Comparison of ENCODE assay signal across 18 cellular contexts in the genomic region with DNA sequence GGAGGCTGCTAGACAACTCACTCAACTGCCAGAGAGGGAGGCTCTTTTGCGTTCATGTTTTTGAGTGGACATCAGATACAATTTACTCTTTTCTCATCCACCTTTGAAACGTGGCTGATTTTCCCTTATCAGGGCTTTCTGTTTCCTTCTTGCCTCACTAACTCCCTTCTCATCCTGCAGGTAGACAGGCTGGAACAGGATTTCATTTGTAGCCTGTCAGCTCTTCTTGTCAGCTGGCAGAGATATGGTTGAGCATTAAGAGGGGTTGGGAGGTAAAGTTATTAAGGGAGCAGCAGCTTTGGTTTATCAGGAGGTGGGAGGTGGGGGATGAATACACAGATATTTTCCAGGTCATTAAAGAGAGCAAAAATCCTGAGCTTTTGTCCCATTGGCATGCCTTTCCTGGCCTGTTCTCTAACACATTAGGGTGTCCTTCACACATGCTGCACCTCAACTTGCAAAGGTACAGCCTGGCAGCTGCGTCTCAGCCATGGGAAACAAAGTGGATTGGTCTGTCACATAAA.
DNase-seq lines count a peak whose midpoint lies in the region; ATAC-seq, FAIRE-seq and TF ChIP-seq lines count a peak whose summit lies in the region.
"Had no signal": no experiment of that assay in that cellular context is flagged by ENCODE, and none has a peak within 500 bp of the region (broad histone marks: within the 10 kb centered on the region; RNA-seq: fewer than 3 reads in every experiment).

No MANE protein-coding gene starts in this region.

- H4K8ac ChIP-seq in neuronal stem cell (ENCODE audit: low read depth, low read length): no peak overlapping the region

- DNase-seq in G401 (ENCODE audit: low spot score): peak; percentile 61
- DNase-seq in NCI-H2171 (lab: John Stamatoyannopoulos, UW): peak; percentile 30
- no peak for DNase-seq in bronchial epithelial cell (ENCODE audit: low read depth)
- peak; percentile 39 for DNase-seq in left kidney (ENCODE audit: low read depth, low spot score)
- DNase-seq in activated T-cell treated with anti-CD3 and anti-CD28 coated beads, Interleukin-2, amount 50 U/mL, for 24 hours: no peak
- DNase-seq in activated naive CD4-positive, alpha-beta T cell treated with anti-CD3 and anti-CD28 coated beads, Interleukin-2, amount 50 U/mL, for 72 hours (ENCODE audit: low spot score in 2 of 2): no peak
- no peak for DNase-seq in activated CD8-positive, alpha-beta memory T cell treated with anti-CD3 and anti-CD28 coated beads, Interleukin-2, amount 50 U/mL, for 48 hours
- DNase-seq in neuronal stem cell (ENCODE audit: low spot score): no peak
- DNase-seq: BE2C; DMS53; GF-D8; Kasumi-1; NCI-H1694; NCI-H526; NK-92 treated with Interleukin-12 subunit alpha and Interleukin-12 subunit beta, amount 100 ng/mL, for 24 hours; SIG-M5; SK-N-SH had no signal

- no CpG with 5 or more reads among the region's 3 CpGs for WGBS in neuronal stem cell (ENCODE audit: extremely low coverage in 2 of 2, insufficient read length in 2 of 2, insufficient replicate concordance in 1 of 2), 2 donors

- in situ Hi-C loops in G401 (cut with HindIII; ENCODE audit: low sequenced_read_pairs): no loop called here

- H3K18ac ChIP-seq in neuronal stem cell (ENCODE audit: low read length): no peak overlapping the region

- no peak for ATAC-seq in activated naive CD4-positive, alpha-beta T cell treated with anti-CD3 and anti-CD28 coated beads, Interleukin-2, amount 50 U/mL, for 72 hours
- ATAC-seq: Panc1 had no signal

- no peak overlapping the region for H3K14ac ChIP-seq in neuronal stem cell (ENCODE audit: low read length)

- H3K4me1 Mint-ChIP-seq in activated T-cell treated with anti-CD3 and anti-CD28 coated beads, Interleukin-2, amount 50 U/mL, for 24 hours (ENCODE audit: low read depth): no peaks in the 10 kb centered on the region

- peaks cover 8 to 12% of the 10 kb centered on the region in 2 donors for H3K4me1 ChIP-seq in neuronal stem cell (ENCODE audit: control insufficient read depth in 2 of 2, insufficient read depth in 1 of 2, low read depth in 1 of 2, low read length in 2 of 2)

- no peak overlapping the region for H2BK120ac ChIP-seq in neuronal stem cell (ENCODE audit: low read depth, low read length)

- H3K79me1 ChIP-seq in neuronal stem cell (ENCODE audit: low read depth, low read length): peaks cover 2% of the 10 kb centered on the region

- no peak overlapping the region for H2BK12ac ChIP-seq in neuronal stem cell (ENCODE audit: low read length)

- H3K9me3 Mint-ChIP-seq in activated T-cell treated with anti-CD3 and anti-CD28 coated beads, Interleukin-2, amount 50 U/mL, for 24 hours: no peaks in the 10 kb centered on the region
- H3K9me3 Mint-ChIP-seq in activated naive CD4-positive, alpha-beta T cell treated with anti-CD3 and anti-CD28 coated beads, Interleukin-2, amount 50 U/mL, for 72 hours: peaks cover 4 to 7% of the 10 kb centered on the region in 2 donors

- no peak overlapping the region for H2AFZ ChIP-seq in neuronal stem cell (ENCODE audit: low read length)

- no peak overlapping the region for H3K4me3 ChIP-seq in bronchial epithelial cell (ENCODE audit: low read depth, low read length)
- no peak overlapping the region for H3K4me3 ChIP-seq in neuronal stem cell (ENCODE audit: low read length in 2 of 2)

- no peak overlapping the region for H3K4me3 Mint-ChIP-seq in activated T-cell treated with anti-CD3 and anti-CD28 coated beads, Interleukin-2, amount 50 U/mL, for 24 hours

- H3K9me3 ChIP-seq in neuronal stem cell (replicated peaks in 1 of 2; ENCODE audit: control insufficient read depth in 2 of 2, insufficient read depth in 1 of 2, low read depth in 1 of 2, low read length in 2 of 2): peaks cover 0 to 1% of the 10 kb centered on the region in 2 donors
- H3K9me3 ChIP-seq: BE2C, SK-N-SH had no signal

- no peak overlapping the region for H3K27ac Mint-ChIP-seq in activated T-cell treated with anti-CD3 and anti-CD28 coated beads, Interleukin-2, amount 50 U/mL, for 24 hours
- no peak overlapping the region for H3K27ac Mint-ChIP-seq in activated naive CD4-positive, alpha-beta T cell treated with anti-CD3 and anti-CD28 coated beads, Interleukin-2, amount 50 U/mL, for 72 hours

- no peak overlapping the region for H3K27ac ChIP-seq in neuronal stem cell (replicated peaks; ENCODE audit: low read length)

- no peaks in the 10 kb centered on the region for H3K36me3 Mint-ChIP-seq in activated T-cell treated with anti-CD3 and anti-CD28 coated beads, Interleukin-2, amount 50 U/mL, for 24 hours (ENCODE audit: low read depth)
- no peaks in the 10 kb centered on the region for H3K36me3 Mint-ChIP-seq in activated naive CD4-positive, alpha-beta T cell treated with anti-CD3 and anti-CD28 coated beads, Interleukin-2, amount 50 U/mL, for 72 hours

- no peaks in the 10 kb centered on the region for H3K36me3 ChIP-seq in bronchial epithelial cell (ENCODE audit: control insufficient read depth, insufficient read depth, low read length)
- no peaks in the 10 kb centered on the region for H3K36me3 ChIP-seq in neuronal stem cell (replicated peaks in 1 of 2; ENCODE audit: control insufficient read depth in 2 of 2, insufficient read depth in 2 of 2, low read length in 2 of 2)
- H3K36me3 ChIP-seq: BE2C had no signal

- H4K91ac ChIP-seq in neuronal stem cell (ENCODE audit: low read depth, low read length, poor library complexity): no peak overlapping the region

- no peak overlapping the region for H3K23ac ChIP-seq in neuronal stem cell (ENCODE audit: low read depth, low read length, poor library complexity)

- TF ChIP-seq CTCF in bronchial epithelial cell (IDR thresholded peaks at IDR 0.05; ENCODE audit: insufficient read depth, low read length, severe bottlenecking): no peak

- peak; percentile 36 for FAIRE-seq in bronchial epithelial cell (lab: Jason Lieb, UNC)

- H2BK15ac ChIP-seq in neuronal stem cell (ENCODE audit: low read length): no peak overlapping the region

- no peak overlapping the region for H3K4me2 ChIP-seq in neuronal stem cell (ENCODE audit: insufficient read depth, low read length, poor library complexity, severe bottlenecking)
- H3K4me2 ChIP-seq: SK-N-SH had no signal

- no peak overlapping the region for H2AK5ac ChIP-seq in neuronal stem cell (ENCODE audit: low read depth, low read length)

- no peaks in the 10 kb centered on the region for H3K27me3 Mint-ChIP-seq in activated T-cell treated with anti-CD3 and anti-CD28 coated beads, Interleukin-2, amount 50 U/mL, for 24 hours

- H3K27me3 ChIP-seq in bronchial epithelial cell (ENCODE audit: control insufficient read depth, insufficient read depth, low read length) (no peaks in the 10 kb centered on the region), neuronal stem cell (ENCODE audit: control insufficient read depth in 3 of 3, insufficient read depth in 3 of 3, low read depth in 1 of 3, low read length in 3 of 3) (no peaks in the 10 kb centered on the region)
- H3K27me3 ChIP-seq: BE2C had no signal

- no peak overlapping the region for H2BK5ac ChIP-seq in neuronal stem cell (ENCODE audit: low read length)

- H3K4ac ChIP-seq in neuronal stem cell (ENCODE audit: low read length): no peak overlapping the region

- H3K9ac ChIP-seq in neuronal stem cell (ENCODE audit: low read depth, low read length, poor library complexity): no peak overlapping the region
- H3K9ac ChIP-seq: SK-N-SH had no signal

Comparison
In these comparisons a context has a peak if more than half of its experiments do, and no peak if none do; other contexts are left out.
1. DNase-seq: peak in G401 (single experiment), NCI-H2171 (single experiment) and left kidney (single experiment); none in bronchial epithelial cell (single experiment), activated T-cell treated with anti-CD3 and anti-CD28 coated beads, Interleukin-2, amount 50 U/mL, for 24 hours (single experiment), activated naive CD4-positive, alpha-beta T cell treated with anti-CD3 and anti-CD28 coated beads, Interleukin-2, amount 50 U/mL, for 72 hours (0 of 2), activated CD8-positive, alpha-beta memory T cell treated with anti-CD3 and anti-CD28 coated beads, Interleukin-2, amount 50 U/mL, for 48 hours (single experiment) and neuronal stem cell (single experiment).